23 cellular contexts compared by ENCODE assay signal in genomic region chr3:128588147-128588546, GRCh38.
"Had no signal": no experiment of that assay in that cellular context is flagged by ENCODE, and none has a peak within 500 bp of the region (broad histone marks: within the 10 kb centered on the region; RNA-seq: fewer than 3 reads in every experiment).

No MANE protein-coding gene starts in this region.

- DNase-seq: activated CD4-positive, alpha-beta memory T cell treated with anti-CD3 and anti-CD28 coated beads for 36 hours; activated CD4-positive, alpha-beta T cell treated with anti-CD3 and anti-CD28 coated beads for 4 hours; activated naive CD8-positive, alpha-beta T cell treated with anti-CD3 and anti-CD28 coated beads, Interleukin-2, amount 10 ng/mL, durations not matched to agents 7 days and 5 days; activated T-cell treated with anti-CD3 and anti-CD28 coated beads for 4 hours; amygdala; effector CD8-positive, alpha-beta T cell; heart right ventricle; kidney glomerular epithelial cell; left ventricle myocardium inferior; mammary epithelial cell; stimulated activated CD4-positive, alpha-beta T cell treated with anti-CD3 and anti-CD28 coated beads, Interleukin-12 subunit alpha, Interleukin-12 subunit beta, amount 100 ng/mL, for 4 hours; stimulated activated CD4-positive, alpha-beta T cell treated with anti-CD3 and anti-CD28 coated beads, Interleukin-1b, Interleukin-23, amount 100 ng/mL, for 48 hours; stimulated activated CD8-positive, alpha-beta memory T cell treated with anti-CD3 and anti-CD28 coated beads, Interleukin-4, amount 100 ng/mL, for 48 hours; stimulated activated naive CD8-positive, alpha-beta T cell treated with anti-CD3 and anti-CD28 coated beads, Interleukin-15, amount 100 ng/mL, for 72 hours; transverse colon; WERI-Rb-1 had no signal

- H3K27me3 Mint-ChIP-seq: activated naive CD8-positive, alpha-beta T cell treated with anti-CD3 and anti-CD28 coated beads, Interleukin-2, amount 10 ng/mL, durations not matched to agents 7 days and 5 days had no signal

- H3K9me3 Mint-ChIP-seq: activated CD4-positive, alpha-beta memory T cell treated with anti-CD3 and anti-CD28 coated beads for 36 hours; activated T-helper 1 cell treated with anti-CD3 and anti-CD28 coated beads, Interleukin-12 subunit alpha, Interleukin-12 subunit beta, Interleukin-2, Interleukin-4 antibody, amounts not matched to agents 30 ng/mL and 10 ng/mL and 1 ng/mL, durations not matched to agents 14 hours and 24 hours and 36 hours; stimulated activated naive CD8-positive, alpha-beta T cell treated with anti-CD3 and anti-CD28 coated beads, Interleukin-15, amount 100 ng/mL, for 72 hours had no signal

- H3K36me3 ChIP-seq: cardiac muscle cell, esophagus muscularis mucosa, gastroesophageal sphincter, heart right ventricle, left ventricle myocardium inferior, suprapubic skin, transverse colon, WERI-Rb-1 had no signal

- H3K4me1 ChIP-seq: suprapubic skin had no signal

- H3K9me3 ChIP-seq: suprapubic skin, transverse colon had no signal

- H3K36me3 Mint-ChIP-seq: activated CD4-positive, alpha-beta memory T cell treated with anti-CD3 and anti-CD28 coated beads for 36 hours had no signal

- H3K4me3 Mint-ChIP-seq: activated CD4-positive, alpha-beta memory T cell treated with anti-CD3 and anti-CD28 coated beads for 36 hours; activated naive CD8-positive, alpha-beta T cell treated with anti-CD3 and anti-CD28 coated beads, Interleukin-2, amount 10 ng/mL, durations not matched to agents 7 days and 5 days; activated T-helper 1 cell treated with anti-CD3 and anti-CD28 coated beads, Interleukin-12 subunit alpha, Interleukin-12 subunit beta, Interleukin-2, Interleukin-4 antibody, amounts not matched to agents 30 ng/mL and 10 ng/mL and 1 ng/mL, durations not matched to agents 14 hours and 24 hours and 36 hours; dendritic cell treated with granulocyte-macrophage colony-stimulating factor and Interleukin-4, amounts not matched to agents 40 ng/mL and 50 ng/mL, for 4 days; stimulated activated naive CD8-positive, alpha-beta T cell treated with anti-CD3 and anti-CD28 coated beads, Interleukin-15, amount 100 ng/mL, for 72 hours had no signal

- ATAC-seq: gastroesophageal sphincter; heart right ventricle; stimulated activated naive CD8-positive, alpha-beta T cell treated with anti-CD3 and anti-CD28 coated beads, Interleukin-15, amount 100 ng/mL, for 72 hours had no signal

- H3K4me3 ChIP-seq: cardiac muscle cell, esophagus muscularis mucosa, gastroesophageal sphincter, heart right ventricle, left ventricle myocardium inferior, suprapubic skin, transverse colon had no signal

- H3K27ac ChIP-seq: cardiac muscle cell, esophagus muscularis mucosa, gastroesophageal sphincter, heart right ventricle, left ventricle myocardium inferior, suprapubic skin, transverse colon, WERI-Rb-1 had no signal

- H3K27ac Mint-ChIP-seq: activated CD4-positive, alpha-beta memory T cell treated with anti-CD3 and anti-CD28 coated beads for 36 hours; activated naive CD8-positive, alpha-beta T cell treated with anti-CD3 and anti-CD28 coated beads, Interleukin-2, amount 10 ng/mL, durations not matched to agents 7 days and 5 days; activated T-helper 1 cell treated with anti-CD3 and anti-CD28 coated beads, Interleukin-12 subunit alpha, Interleukin-12 subunit beta, Interleukin-2, Interleukin-4 antibody, amounts not matched to agents 30 ng/mL and 10 ng/mL and 1 ng/mL, durations not matched to agents 14 hours and 24 hours and 36 hours; dendritic cell treated with granulocyte-macrophage colony-stimulating factor and Interleukin-4, amounts not matched to agents 40 ng/mL and 50 ng/mL, for 4 days; progenitor cell of endocrine pancreas had no signal

- H3K27me3 ChIP-seq: cardiac muscle cell had no signal
